ENCODE assay signal across 24 cellular contexts in genomic region chr5:103915081-103915480, GRCh38.
"Had no signal": no experiment of that assay in that cellular context is flagged by ENCODE, and none has a peak within 500 bp of the region (broad histone marks: within the 10 kb centered on the region; RNA-seq: fewer than 3 reads in every experiment).

No MANE protein-coding gene starts in this region.

- DNase-seq: activated B cell treated with CpG ODN at 0.5 μM for 24 hours; activated CD4-positive, alpha-beta T cell treated with anti-CD3 and anti-CD28 coated beads for 1 hour; activated CD4-positive, alpha-beta T cell treated with anti-CD3 and anti-CD28 coated beads, Interleukin-2, amount 10 ng/mL, durations not matched to agents 24 days and 14 days; activated CD4-positive, alpha-beta T cell treated with anti-CD3 and anti-CD28 coated beads, Interleukin-2, amount 50 U/mL, for 48 hours; activated CD8-positive, alpha-beta memory T cell treated with anti-CD3 and anti-CD28 coated beads, Interleukin-2, amount 10 ng/mL, durations not matched to agents 7 days and 5 days; activated effector memory CD4-positive, alpha-beta T cell treated with Interleukin-2 at 50 U/mL for 16 hours; activated naive CD4-positive, alpha-beta T cell; activated T-cell treated with anti-CD3 and anti-CD28 coated beads, Interleukin-2, amount 50 U/mL, for 24 hours; amniotic stem cell; NCI-H1092; NCI-H1417 treated with DMSO at 0.1 percent for 48 hours; NCI-H1694; NCI-H2029; NCI-H2107; NCI-H345; NCI-H510A; NCI-H526 treated with DMSO at 0.1 percent for 48 hours; NK-92 treated with Interleukin-12 subunit alpha and Interleukin-12 subunit beta, amount 100 ng/mL, for 24 hours; OCI-M1; Peyer's patch; Right ventricle myocardium superior; SJCRH30 had no signal

- H3K4me1 ChIP-seq: ascending aorta, Peyer's patch had no signal

- H3K36me3 ChIP-seq: ascending aorta, Peyer's patch, SJCRH30 had no signal

- H3K27ac ChIP-seq: ascending aorta, Peyer's patch, RWPE1, SJCRH30 had no signal

- H3K9me3 ChIP-seq: ascending aorta, Peyer's patch, SJCRH30 had no signal

- H3K27me3 ChIP-seq: ascending aorta, Peyer's patch, SJCRH30 had no signal

- H3K4me3 ChIP-seq: ascending aorta, Peyer's patch, SJCRH30 had no signal
